Comparison of ENCODE assay signal across 8 cellular contexts in genomic region chr5:32585446-32586250, GRCh38. TPM values are rescaled to one million over a fixed set of nuclear protein-coding genes. Genes with fewer than 3 reads are reported as not detected.
DNase-seq lines count a peak whose midpoint lies in the region; ATAC-seq and TF ChIP-seq lines count a peak whose summit lies in the region.

TSS of gene SUB1 (plus strand) at chr5:32585557. CDS start at chr5:32588513, 2,956 bp downstream.

- H3K36me3 ChIP-seq in breast epithelium: no peaks in the 10 kb centered on the region
- H3K36me3 ChIP-seq in smooth muscle cell (ENCODE audit: low read depth): no peaks in the 10 kb centered on the region

- WGBS in smooth muscle cell (ENCODE audit: low lambda C conversion rate): 1% methylated on average over 40 of the region's 86 CpGs

- intact Hi-C loops in breast epithelium (cut with DNase I; ENCODE audit: low total_unique reads): loop anchor here (10.0 kb wide), 1 partner anchor 101 kb away; no protein-coding TSS in a partner anchor

- H2AFZ ChIP-seq in smooth muscle cell (ENCODE audit: low read depth): peak within 1 kb of the TSS; percentile 88

- H3K9me3 ChIP-seq in breast epithelium (peaks cover 0 to 5% of the 10 kb centered on the region in 2 donors), smooth muscle cell (replicated peaks; ENCODE audit: low read depth) (no peaks in the 10 kb centered on the region)

- H4K20me1 ChIP-seq in smooth muscle cell (ENCODE audit: low read depth): peaks cover 47% of the 10 kb centered on the region

- H3K4me2 ChIP-seq in smooth muscle cell: peak within 1 kb of the TSS; percentile 91

- ATAC-seq in GM18873 (IDR thresholded peaks at IDR 0.05; ENCODE audit: low FRiP score, unreplicated experiment): peak; percentile 40
- peak; percentile 40 for ATAC-seq in HG03139 (IDR thresholded peaks at IDR 0.05; ENCODE audit: unreplicated experiment)

- H3F3A ChIP-seq in smooth muscle cell (ENCODE audit: low read depth): peaks cover 20% of the 10 kb centered on the region

- peak; percentile 63 for TF ChIP-seq POLR2A in breast epithelium (IDR thresholded peaks at IDR 0.05)

- H3K4me3 ChIP-seq in breast epithelium: peak within 1 kb of the TSS; percentile 89 to 100 (median 99)
- H3K4me3 ChIP-seq in smooth muscle cell: peak within 1 kb of the TSS; percentile 92

- H3K4me1 ChIP-seq in breast epithelium (peaks cover 4 to 5% of the 10 kb centered on the region in 2 donors), smooth muscle cell (ENCODE audit: low read depth) (peaks cover 10% of the 10 kb centered on the region)

- H3K27me3 ChIP-seq in breast epithelium: no peaks in the 10 kb centered on the region
- H3K27me3 ChIP-seq in smooth muscle cell (ENCODE audit: low read depth): no peaks in the 10 kb centered on the region

- H3K79me2 ChIP-seq in smooth muscle cell (ENCODE audit: low read depth): peaks cover 52% of the 10 kb centered on the region

- TF ChIP-seq CTCF in VCaP (conservative IDR thresholded peaks at IDR 0.05) (peak; percentile 14; the same call in 1 of the 2 replicates), breast epithelium (IDR thresholded peaks at IDR 0.05) (no peak), smooth muscle cell (IDR thresholded peaks at IDR 0.05; ENCODE audit: borderline replicate concordance, insufficient read depth, poor library complexity, severe bottlenecking) (no peak)

- in situ Hi-C loops in ACHN (cut with HindIII; ENCODE audit: low pct_ligation_motif_present, low pct_unique_long_range_greater_than_20kb, low sequenced_read_pairs): no loop called here

- H3K27ac ChIP-seq in VCaP (peak within 1 kb of the TSS; percentile 97), breast epithelium (peak within 1 kb of the TSS; percentile 98 to 100), smooth muscle cell (ENCODE audit: low read depth) (peak within 1 kb of the TSS; percentile 99)

- DNase-seq in ACHN (peak; percentile 87), NCI-H2196 treated with DMSO at 0.1 percent for 48 hours (lab: John Stamatoyannopoulos, UW; ENCODE audit: unreplicated experiment) (peak; percentile 94), breast epithelium (ENCODE audit: low spot score in 2 of 2) (peak; percentile 90 to 91), iPS-NIHi11 (ENCODE audit: low spot score) (peak; percentile 96), smooth muscle cell (lab: John Stamatoyannopoulos, UW; ENCODE audit: unreplicated experiment) (peak; percentile 66)

- H3K9ac ChIP-seq in smooth muscle cell (ENCODE audit: low read depth): peak within 1 kb of the TSS; percentile 99

RNA-seq across cellular contexts. Expression of gene SUB1, which starts in this region (rescaled TPM):
- 100 to 1,000 TPM; 152 to 230 (median 201) TPM for total RNA-seq in breast epithelium
- 321 and 333 TPM in 2 replicates for total RNA-seq in smooth muscle cell
- 394 and 466 TPM in 2 replicates for polyA plus RNA-seq in smooth muscle cell

Comparison
In these comparisons a context has a peak if more than half of its experiments do, and no peak if none do; other contexts are left out.
1. Peak in every context shown above with its lines: DNase-seq, ATAC-seq, H3K4me3 ChIP-seq and H3K27ac ChIP-seq.